ENCODE assay signal across 29 cellular contexts in the genomic region with DNA sequence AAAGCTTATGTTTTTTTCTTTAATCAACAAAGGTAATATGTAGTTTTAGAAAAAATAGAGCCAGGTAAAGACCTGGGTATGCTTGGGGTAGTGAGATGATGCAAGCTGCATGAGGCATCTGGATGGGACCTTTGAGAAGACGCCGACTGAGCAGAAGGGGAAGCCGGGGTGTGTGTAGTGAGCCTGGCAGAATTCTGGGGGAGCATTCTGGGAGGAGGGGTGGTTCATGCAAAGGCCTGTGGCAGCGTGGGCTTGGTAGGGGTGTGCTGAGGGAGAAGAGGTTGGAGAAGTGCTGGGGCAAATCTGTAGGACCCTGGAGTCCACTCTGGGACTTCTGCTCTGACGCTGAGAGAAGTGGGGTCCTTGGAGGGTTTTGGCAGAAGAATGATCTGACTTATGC. TPM values are rescaled to one million over a fixed set of nuclear protein-coding genes. Genes with fewer than 3 reads are reported as not detected.
"Had no signal": no experiment of that assay in that cellular context is flagged by ENCODE, and none has a peak within 500 bp of the region (broad histone marks: within the 10 kb centered on the region; RNA-seq: fewer than 3 reads in every experiment).

No MANE protein-coding gene starts in this region.

- H3K4me1 ChIP-seq: colonic mucosa, esophagus muscularis mucosa, foreskin keratinocyte, gastroesophageal sphincter, heart left ventricle, left lung, neural progenitor cell, parathyroid adenoma, prostate gland, right atrium auricular region, suprapubic skin, vagina had no signal

- H3K79me2 ChIP-seq: hepatocyte, parathyroid adenoma had no signal

- H3K36me3 ChIP-seq: colonic mucosa, esophagus muscularis mucosa, gastroesophageal sphincter, heart left ventricle, left lung, neural progenitor cell, prostate gland, right atrium auricular region, suprapubic skin, vagina had no signal

- H3K9me3 ChIP-seq: colonic mucosa, esophagus muscularis mucosa, gastroesophageal sphincter, heart left ventricle, left lung, prostate gland, right atrium auricular region, suprapubic skin, vagina had no signal

- H2AFZ ChIP-seq: hepatocyte, neural progenitor cell, parathyroid adenoma had no signal

- DNase-seq: colonic mucosa; effector CD8-positive, alpha-beta T cell; foreskin keratinocyte; left cardiac atrium; left lung; mesenchymal stem cell; midbrain; naive thymus-derived CD4-positive, alpha-beta T cell; stimulated activated CD4-positive, alpha-beta T cell treated with anti-CD3 and anti-CD28 coated beads, Interleukin-12 subunit alpha, Interleukin-12 subunit beta, amount 100 ng/mL, for 4 hours; stimulated activated CD4-positive, alpha-beta T cell treated with anti-CD3 and anti-CD28 coated beads, Interleukin-1b, Interleukin-23, amount 100 ng/mL, for 48 hours; stimulated activated CD4-positive, alpha-beta T cell treated with anti-CD3 and anti-CD28 coated beads, Interleukin-4, amount 100 ng/mL, for 1 hour; stimulated activated CD8-positive, alpha-beta memory T cell treated with anti-CD3 and anti-CD28 coated beads, Interleukin-4, amount 100 ng/mL, for 48 hours; stimulated activated naive CD4-positive, alpha-beta T cell; stimulated activated naive CD8-positive, alpha-beta T cell treated with anti-CD3 and anti-CD28 coated beads, Interleukin-15, amount 100 ng/mL, for 72 hours; trophoblast cell had no signal

- H3K27me3 ChIP-seq: colonic mucosa, foreskin keratinocyte, hepatocyte, neural progenitor cell, right atrium auricular region, vagina had no signal

- H3K4me3 ChIP-seq: colonic mucosa, esophagus muscularis mucosa, gastroesophageal sphincter, heart left ventricle, hepatocyte, left lung, neural progenitor cell, prostate gland, right atrium auricular region, smooth muscle cell, suprapubic skin, vagina had no signal

- H3K4me2 ChIP-seq: hepatocyte, neural progenitor cell, smooth muscle cell had no signal

- H3K9ac ChIP-seq: neural progenitor cell, parathyroid adenoma had no signal

- H3K27ac ChIP-seq: colonic mucosa, esophagus muscularis mucosa, foreskin keratinocyte, gastroesophageal sphincter, heart left ventricle, hepatocyte, left lung, neural progenitor cell, parathyroid adenoma, prostate gland, right atrium auricular region, suprapubic skin, vagina had no signal

RNA-seq across cellular contexts. Expression of gene SHH, which starts 33.9 kb away (rescaled TPM):
- total RNA-seq: endothelial cell of umbilical vein; esophagus muscularis mucosa; heart left ventricle; left cardiac atrium; lower leg skin; naive thymus-derived CD4-positive, alpha-beta T cell; osteoblast; right atrium auricular region; smooth muscle cell had no signal
